In the genomic region with DNA sequence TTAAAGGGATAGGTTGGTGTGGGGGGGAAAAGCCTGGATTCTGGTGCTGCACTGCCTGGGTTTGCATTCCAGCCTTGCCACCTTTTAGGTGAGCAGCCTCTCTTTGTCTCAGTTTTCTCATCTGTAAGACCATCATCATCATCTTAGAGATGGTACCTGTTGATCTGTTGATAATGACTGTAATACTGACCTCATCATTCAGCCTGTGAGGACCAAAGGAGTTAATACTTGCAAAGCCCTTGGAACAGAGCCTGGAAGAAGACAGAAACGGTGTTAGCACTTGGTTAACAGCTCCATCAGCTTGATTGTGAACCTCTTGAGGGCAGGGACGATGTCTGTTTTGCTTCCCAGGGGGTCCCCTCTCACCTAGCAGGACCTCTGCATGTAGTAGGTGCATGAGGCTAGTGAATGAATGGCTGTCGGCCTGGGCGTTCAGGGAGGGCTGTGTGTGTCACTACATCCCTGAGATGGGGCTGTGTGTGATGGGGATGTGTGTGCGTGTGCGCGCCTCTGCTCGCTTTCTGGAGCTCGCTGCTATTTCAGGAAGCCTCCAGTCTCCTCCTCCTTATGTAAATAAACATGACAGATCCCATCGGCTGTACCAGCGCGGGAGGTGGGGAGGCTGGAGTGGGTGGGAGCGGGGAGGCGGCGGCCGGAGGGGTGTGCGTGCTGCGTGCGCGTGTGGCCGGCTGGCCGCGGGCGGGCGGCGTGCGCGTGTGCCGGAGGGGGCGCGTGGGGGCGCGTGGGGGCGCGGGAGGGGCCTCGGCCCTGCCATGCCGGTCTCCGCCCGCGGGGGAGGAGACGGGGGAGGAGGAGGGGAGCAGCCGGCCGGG, we compare ENCODE assay signal across 1 cellular context.
TF ChIP-seq lines count a peak whose summit lies in the region.

No MANE protein-coding gene starts in this region.

TF ChIP-seq in GM12878, 131 proteins besides CTCF, POLR2A, EP300 and RAD21 (continued from another document):
- no peak for TF ChIP-seq TBL1XR1 (IDR thresholded peaks at IDR 0.05; ENCODE audit: low read depth, low read length)
- TF ChIP-seq IKZF2 (IDR thresholded peaks at IDR 0.05) = no peak
- no peak for TF ChIP-seq RCOR1 (conservative IDR thresholded peaks at IDR 0.05; ENCODE audit: low read depth, low read length)
- no peak for TF ChIP-seq DPF2 (IDR thresholded peaks at IDR 0.05)
- no peak for TF ChIP-seq JUNB (IDR thresholded peaks at IDR 0.05)
- TF ChIP-seq, protein P1, sequence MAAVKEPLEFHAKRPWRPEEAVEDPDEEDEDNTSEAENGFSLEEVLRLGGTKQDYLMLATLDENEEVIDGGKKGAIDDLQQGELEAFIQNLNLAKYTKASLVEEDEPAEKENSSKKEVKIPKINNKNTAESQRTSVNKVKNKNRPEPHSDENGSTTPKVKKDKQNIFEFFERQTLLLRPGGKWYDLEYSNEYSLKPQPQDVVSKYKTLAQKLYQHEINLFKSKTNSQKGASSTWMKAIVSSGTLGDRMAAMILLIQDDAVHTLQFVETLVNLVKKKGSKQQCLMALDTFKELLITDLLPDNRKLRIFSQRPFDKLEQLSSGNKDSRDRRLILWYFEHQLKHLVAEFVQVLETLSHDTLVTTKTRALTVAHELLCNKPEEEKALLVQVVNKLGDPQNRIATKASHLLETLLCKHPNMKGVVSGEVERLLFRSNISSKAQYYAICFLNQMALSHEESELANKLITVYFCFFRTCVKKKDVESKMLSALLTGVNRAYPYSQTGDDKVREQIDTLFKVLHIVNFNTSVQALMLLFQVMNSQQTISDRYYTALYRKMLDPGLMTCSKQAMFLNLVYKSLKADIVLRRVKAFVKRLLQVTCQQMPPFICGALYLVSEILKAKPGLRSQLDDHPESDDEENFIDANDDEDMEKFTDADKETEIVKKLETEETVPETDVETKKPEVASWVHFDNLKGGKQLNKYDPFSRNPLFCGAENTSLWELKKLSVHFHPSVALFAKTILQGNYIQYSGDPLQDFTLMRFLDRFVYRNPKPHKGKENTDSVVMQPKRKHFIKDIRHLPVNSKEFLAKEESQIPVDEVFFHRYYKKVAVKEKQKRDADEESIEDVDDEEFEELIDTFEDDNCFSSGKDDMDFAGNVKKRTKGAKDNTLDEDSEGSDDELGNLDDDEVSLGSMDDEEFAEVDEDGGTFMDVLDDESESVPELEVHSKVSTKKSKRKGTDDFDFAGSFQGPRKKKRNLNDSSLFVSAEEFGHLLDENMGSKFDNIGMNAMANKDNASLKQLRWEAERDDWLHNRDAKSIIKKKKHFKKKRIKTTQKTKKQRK (IDR thresholded peaks at IDR 0.05; ENCODE audit: low read depth, low read length) = no peak
- TF ChIP-seq, protein P2, sequence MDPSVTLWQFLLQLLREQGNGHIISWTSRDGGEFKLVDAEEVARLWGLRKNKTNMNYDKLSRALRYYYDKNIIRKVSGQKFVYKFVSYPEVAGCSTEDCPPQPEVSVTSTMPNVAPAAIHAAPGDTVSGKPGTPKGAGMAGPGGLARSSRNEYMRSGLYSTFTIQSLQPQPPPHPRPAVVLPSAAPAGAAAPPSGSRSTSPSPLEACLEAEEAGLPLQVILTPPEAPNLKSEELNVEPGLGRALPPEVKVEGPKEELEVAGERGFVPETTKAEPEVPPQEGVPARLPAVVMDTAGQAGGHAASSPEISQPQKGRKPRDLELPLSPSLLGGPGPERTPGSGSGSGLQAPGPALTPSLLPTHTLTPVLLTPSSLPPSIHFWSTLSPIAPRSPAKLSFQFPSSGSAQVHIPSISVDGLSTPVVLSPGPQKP (IDR thresholded peaks at IDR 0.05; ENCODE audit: low read depth, low read length) = no peak
- no peak for TF ChIP-seq ASH2L (IDR thresholded peaks at IDR 0.05; ENCODE audit: borderline replicate concordance, low read depth)
- no peak for TF ChIP-seq BCLAF1 (IDR thresholded peaks at IDR 0.05)
- TF ChIP-seq NFXL1 (IDR thresholded peaks at IDR 0.05; ENCODE audit: borderline replicate concordance) = no peak
- TF ChIP-seq FOS (IDR thresholded peaks at IDR 0.05; ENCODE audit: borderline replicate concordance, extremely low read depth, insufficient read length) = no peak
